In the genomic region with DNA sequence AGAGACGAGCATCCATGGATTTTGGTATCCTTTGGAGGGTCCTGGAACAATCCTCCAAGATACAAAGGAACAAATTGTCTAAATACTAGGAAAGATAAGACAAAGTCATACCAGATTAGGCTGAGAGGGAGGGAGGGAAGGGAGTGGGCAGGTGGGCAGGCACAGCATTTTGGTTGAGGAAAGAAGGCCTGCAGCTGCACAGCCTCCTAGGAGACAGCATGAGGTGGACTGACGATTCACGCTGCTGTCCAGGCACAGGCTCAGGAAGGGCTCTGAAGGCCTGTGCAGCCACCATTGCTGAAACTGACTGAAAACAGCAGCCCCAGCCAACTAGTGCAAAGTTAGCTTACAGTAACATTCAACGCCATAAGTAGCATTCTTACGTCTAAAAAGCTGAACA, we compare ENCODE assay signal across 16 cellular contexts.
"Had no signal": no experiment of that assay in that cellular context is flagged by ENCODE, and none has a peak within 500 bp of the region (broad histone marks: within the 10 kb centered on the region; RNA-seq: fewer than 3 reads in every experiment).

No MANE protein-coding gene starts in this region.

- H3K27ac ChIP-seq: dorsolateral prefrontal cortex, left lung, suprapubic skin, tibial nerve had no signal

- H3K27me3 ChIP-seq: dorsolateral prefrontal cortex, heart right ventricle, left lung, stomach, suprapubic skin, tibial nerve had no signal

- H3K9me3 ChIP-seq: heart right ventricle, left lung, stomach, suprapubic skin, tibial nerve had no signal

- ATAC-seq: heart right ventricle; left lung; naive thymus-derived CD4-positive, alpha-beta T cell had no signal

- H3K4me3 ChIP-seq: dorsolateral prefrontal cortex, heart right ventricle, left lung, lung, stomach, suprapubic skin, tibial nerve had no signal

- H3K36me3 ChIP-seq: left lung, stomach, suprapubic skin had no signal

- DNase-seq: central memory CD4-positive, alpha-beta T cell; cortex of kidney; dorsolateral prefrontal cortex; effector CD8-positive, alpha-beta T cell; heart right ventricle; left lung; mesenchymal stem cell; naive thymus-derived CD4-positive, alpha-beta T cell; posterior cingulate gyrus; small intestine; stimulated activated CD4-positive, alpha-beta T cell treated with anti-CD3 and anti-CD28 coated beads, Interleukin-12 subunit alpha, Interleukin-12 subunit beta, amount 100 ng/mL, for 4 hours; stimulated activated naive CD4-positive, alpha-beta T cell; stomach had no signal
